1 cellular context compared by ENCODE assay signal in genomic region chr20:20489623-20490341, GRCh38.
TF ChIP-seq lines count a peak whose summit lies in the region.

No MANE protein-coding gene starts in this region.

TF ChIP-seq in GM23338, 12 proteins besides CTCF, POLR2A, EP300 and RAD21 (continued from another document):
- no peak for TF ChIP-seq ZNF462 (CRISPR knock-in tag; IDR thresholded peaks at IDR 0.05)
